8 cellular contexts compared by ENCODE assay signal in the genomic region with DNA sequence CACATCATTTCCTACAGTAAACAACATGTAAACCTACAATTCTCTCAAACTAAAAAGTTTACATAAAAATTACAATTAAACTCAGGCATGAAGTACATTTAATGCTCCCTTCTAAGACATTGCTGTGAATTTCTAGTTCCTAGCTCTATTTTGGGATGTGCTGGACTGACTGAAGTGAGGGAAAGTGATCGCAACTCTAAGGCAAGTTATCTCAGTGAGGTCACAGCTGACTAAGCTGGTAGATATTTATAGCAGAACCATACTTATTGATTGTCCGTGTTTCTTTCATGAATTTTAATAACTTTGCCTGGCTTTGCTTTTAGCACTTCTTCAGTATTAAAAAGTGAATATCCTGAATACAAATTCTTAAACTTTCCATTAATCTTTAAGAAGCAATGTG.
"Had no signal": no experiment of that assay in that cellular context is flagged by ENCODE, and none has a peak within 500 bp of the region (broad histone marks: within the 10 kb centered on the region; RNA-seq: fewer than 3 reads in every experiment).

No MANE protein-coding gene starts in this region.

- DNase-seq: GM23248, GOT3, H7, HFFc6, IMR-90, KG1 had no signal

- H3K9me3 ChIP-seq: HAP-1 had no signal

- H3K4me3 ChIP-seq: GM23248, HAP-1, K562 had no signal

- H3K36me3 ChIP-seq: HAP-1 had no signal

- H3K4me1 ChIP-seq: HAP-1 had no signal

- H3K27ac ChIP-seq: GM23248 had no signal
